1 cellular context compared by ENCODE assay signal in the genomic region with DNA sequence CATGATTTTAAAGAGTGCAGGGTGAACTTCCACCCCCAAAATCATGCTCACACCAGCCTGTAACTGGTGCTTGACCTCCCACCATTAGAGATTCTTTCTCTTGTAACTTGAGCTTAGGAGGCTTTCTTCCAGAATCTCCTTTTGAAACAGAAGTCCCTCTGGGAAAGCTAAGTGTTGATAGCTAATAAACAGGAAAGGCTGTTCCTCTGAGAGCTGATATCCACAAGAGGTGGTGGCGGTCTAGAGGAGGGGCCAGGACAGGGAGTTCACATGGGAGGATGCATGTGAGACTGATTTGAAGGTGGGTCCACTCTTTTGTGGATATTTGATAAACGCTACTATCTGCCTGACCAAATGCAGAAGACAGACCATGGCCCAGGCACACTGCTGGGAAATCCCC.
TF ChIP-seq lines count a peak whose summit lies in the region.

No MANE protein-coding gene starts in this region.

TF ChIP-seq in GM23338, 12 proteins besides CTCF, POLR2A, EP300 and RAD21 (continued from another document):
- TF ChIP-seq, protein P1, sequence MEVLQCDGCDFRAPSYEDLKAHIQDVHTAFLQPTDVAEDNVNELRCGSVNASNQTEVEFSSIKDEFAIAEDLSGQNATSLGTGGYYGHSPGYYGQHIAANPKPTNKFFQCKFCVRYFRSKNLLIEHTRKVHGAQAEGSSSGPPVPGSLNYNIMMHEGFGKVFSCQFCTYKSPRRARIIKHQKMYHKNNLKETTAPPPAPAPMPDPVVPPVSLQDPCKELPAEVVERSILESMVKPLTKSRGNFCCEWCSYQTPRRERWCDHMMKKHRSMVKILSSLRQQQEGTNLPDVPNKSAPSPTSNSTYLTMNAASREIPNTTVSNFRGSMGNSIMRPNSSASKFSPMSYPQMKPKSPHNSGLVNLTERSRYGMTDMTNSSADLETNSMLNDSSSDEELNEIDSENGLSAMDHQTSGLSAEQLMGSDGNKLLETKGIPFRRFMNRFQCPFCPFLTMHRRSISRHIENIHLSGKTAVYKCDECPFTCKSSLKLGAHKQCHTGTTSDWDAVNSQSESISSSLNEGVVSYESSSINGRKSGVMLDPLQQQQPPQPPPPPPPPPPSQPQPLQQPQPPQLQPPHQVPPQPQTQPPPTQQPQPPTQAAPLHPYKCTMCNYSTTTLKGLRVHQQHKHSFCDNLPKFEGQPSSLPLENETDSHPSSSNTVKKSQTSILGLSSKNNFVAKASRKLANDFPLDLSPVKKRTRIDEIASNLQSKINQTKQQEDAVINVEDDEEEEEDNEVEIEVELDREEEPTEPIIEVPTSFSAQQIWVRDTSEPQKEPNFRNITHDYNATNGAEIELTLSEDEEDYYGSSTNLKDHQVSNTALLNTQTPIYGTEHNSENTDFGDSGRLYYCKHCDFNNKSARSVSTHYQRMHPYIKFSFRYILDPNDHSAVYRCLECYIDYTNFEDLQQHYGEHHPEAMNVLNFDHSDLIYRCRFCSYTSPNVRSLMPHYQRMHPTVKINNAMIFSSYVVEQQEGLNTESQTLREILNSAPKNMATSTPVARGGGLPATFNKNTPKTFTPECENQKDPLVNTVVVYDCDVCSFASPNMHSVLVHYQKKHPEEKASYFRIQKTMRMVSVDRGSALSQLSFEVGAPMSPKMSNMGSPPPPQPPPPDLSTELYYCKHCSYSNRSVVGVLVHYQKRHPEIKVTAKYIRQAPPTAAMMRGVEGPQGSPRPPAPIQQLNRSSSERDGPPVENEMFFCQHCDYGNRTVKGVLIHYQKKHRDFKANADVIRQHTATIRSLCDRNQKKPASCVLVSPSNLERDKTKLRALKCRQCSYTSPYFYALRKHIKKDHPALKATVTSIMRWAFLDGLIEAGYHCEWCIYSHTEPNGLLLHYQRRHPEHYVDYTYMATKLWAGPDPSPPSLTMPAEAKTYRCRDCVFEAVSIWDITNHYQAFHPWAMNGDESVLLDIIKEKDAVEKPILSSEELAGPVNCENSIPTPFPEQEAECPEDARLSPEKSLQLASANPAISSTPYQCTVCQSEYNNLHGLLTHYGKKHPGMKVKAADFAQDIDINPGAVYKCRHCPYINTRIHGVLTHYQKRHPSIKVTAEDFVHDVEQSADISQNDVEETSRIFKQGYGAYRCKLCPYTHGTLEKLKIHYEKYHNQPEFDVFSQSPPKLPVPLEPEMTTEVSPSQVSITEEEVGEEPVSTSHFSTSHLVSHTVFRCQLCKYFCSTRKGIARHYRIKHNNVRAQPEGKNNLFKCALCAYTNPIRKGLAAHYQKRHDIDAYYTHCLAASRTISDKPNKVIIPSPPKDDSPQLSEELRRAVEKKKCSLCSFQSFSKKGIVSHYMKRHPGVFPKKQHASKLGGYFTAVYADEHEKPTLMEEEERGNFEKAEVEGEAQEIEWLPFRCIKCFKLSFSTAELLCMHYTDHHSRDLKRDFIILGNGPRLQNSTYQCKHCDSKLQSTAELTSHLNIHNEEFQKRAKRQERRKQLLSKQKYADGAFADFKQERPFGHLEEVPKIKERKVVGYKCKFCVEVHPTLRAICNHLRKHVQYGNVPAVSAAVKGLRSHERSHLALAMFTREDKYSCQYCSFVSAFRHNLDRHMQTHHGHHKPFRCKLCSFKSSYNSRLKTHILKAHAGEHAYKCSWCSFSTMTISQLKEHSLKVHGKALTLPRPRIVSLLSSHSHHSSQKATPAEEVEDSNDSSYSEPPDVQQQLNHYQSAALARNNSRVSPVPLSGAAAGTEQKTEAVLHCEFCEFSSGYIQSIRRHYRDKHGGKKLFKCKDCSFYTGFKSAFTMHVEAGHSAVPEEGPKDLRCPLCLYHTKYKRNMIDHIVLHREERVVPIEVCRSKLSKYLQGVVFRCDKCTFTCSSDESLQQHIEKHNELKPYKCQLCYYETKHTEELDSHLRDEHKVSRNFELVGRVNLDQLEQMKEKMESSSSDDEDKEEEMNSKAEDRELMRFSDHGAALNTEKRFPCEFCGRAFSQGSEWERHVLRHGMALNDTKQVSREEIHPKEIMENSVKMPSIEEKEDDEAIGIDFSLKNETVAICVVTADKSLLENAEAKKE (CRISPR knock-in tag; IDR thresholded peaks at IDR 0.05): no peak
- no peak for TF ChIP-seq JUNB (IDR thresholded peaks at IDR 0.05; ENCODE audit: unreplicated experiment)
